In the genomic region with DNA sequence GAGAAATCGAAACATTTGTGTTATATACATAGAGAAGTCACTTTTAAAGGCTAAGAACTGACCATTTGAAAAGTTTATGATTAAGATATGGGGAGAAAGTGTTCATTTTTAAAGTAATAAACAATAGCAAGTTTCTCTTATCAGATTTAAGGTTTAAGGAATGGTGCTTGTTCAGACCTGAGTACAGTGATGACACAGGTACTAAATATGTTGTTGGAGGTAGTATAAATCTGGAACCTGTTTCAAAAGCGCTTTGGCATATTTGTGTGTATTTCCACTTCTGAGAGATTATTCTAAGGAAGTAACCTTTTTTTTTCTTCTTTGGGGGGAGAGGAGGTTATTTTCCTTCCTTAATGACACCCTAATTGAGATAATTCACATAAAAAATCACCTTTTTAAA, we compare ENCODE assay signal across 10 cellular contexts. TPM values are rescaled to one million over a fixed set of nuclear protein-coding genes. Genes with fewer than 3 reads are reported as not detected.
DNase-seq lines count a peak whose midpoint lies in the region; ATAC-seq and TF ChIP-seq lines count a peak whose summit lies in the region.
"Had no signal": no experiment of that assay in that cellular context is flagged by ENCODE, and none has a peak within 500 bp of the region (broad histone marks: within the 10 kb centered on the region; RNA-seq: fewer than 3 reads in every experiment).

No MANE protein-coding gene starts in this region.

- H3K27me3 ChIP-seq in right lobe of liver (no peaks in the 10 kb centered on the region), thyroid gland (no peaks in the 10 kb centered on the region)
- H3K27me3 ChIP-seq: uterus had no signal

- 51% methylated on average over 2 of the region's 2 CpGs for WGBS in right lobe of liver (ENCODE audit: insufficient coverage, low coverage, low lambda C conversion rate, missing lambda C conversion rate)
- 84 to 88% methylated on average over 2 of the region's 2 CpGs for WGBS in thyroid gland, 2 donors

- no peaks in the 10 kb centered on the region for H3K9me3 Mint-ChIP-seq in activated T-cell treated with anti-CD3 and anti-CD28 coated beads, Interleukin-2, amount 50 U/mL, for 4 hours
- no peaks in the 10 kb centered on the region for H3K9me3 Mint-ChIP-seq in activated naive CD8-positive, alpha-beta T cell (ENCODE audit: low read depth)

- H3K9me3 ChIP-seq in right lobe of liver (no peaks in the 10 kb centered on the region), thyroid gland (no peaks in the 10 kb centered on the region)
- H3K9me3 ChIP-seq: uterus had no signal

- H3K27ac ChIP-seq in right lobe of liver: peak overlapping the region; percentile 29 to 68 (median 50)
- H3K27ac ChIP-seq in thyroid gland: peak overlapping the region; percentile 65 to 79 (median 70)
- H3K27ac ChIP-seq: uterus had no signal

- peaks cover 16% of the 10 kb centered on the region for H3K36me3 Mint-ChIP-seq in activated T-cell treated with anti-CD3 and anti-CD28 coated beads, Interleukin-2, amount 50 U/mL, for 4 hours (ENCODE audit: insufficient read depth)
- peaks cover 6% of the 10 kb centered on the region for H3K36me3 Mint-ChIP-seq in activated naive CD8-positive, alpha-beta T cell

- intact Hi-C loops in right lobe of liver (cut with DNase I) (no loop called here), thyroid gland (cut with DNase I) (loop anchor here (10.0 kb wide), 1 partner anchor 113 kb away; no protein-coding TSS in a partner anchor)

- peak overlapping the region in 2 of 3 donors; percentile 10 to 35 for H3K4me3 ChIP-seq in right lobe of liver
- H3K4me3 ChIP-seq in thyroid gland (replicated peaks in 1 of 3): no peak overlapping the region
- H3K4me3 ChIP-seq: uterus had no signal

- ATAC-seq in activated T-cell treated with anti-CD3 and anti-CD28 coated beads, Interleukin-2, amount 50 U/mL, for 4 hours: no peak
- no peak for ATAC-seq in right lobe of liver
- no peak for ATAC-seq in HG03571 (IDR thresholded peaks at IDR 0.05; ENCODE audit: unreplicated experiment)
- no peak for ATAC-seq in GM21360 (IDR thresholded peaks at IDR 0.05; ENCODE audit: unreplicated experiment)

- no peaks in the 10 kb centered on the region for H3K36me3 ChIP-seq in right lobe of liver
- H3K36me3 ChIP-seq in thyroid gland: no peaks in the 10 kb centered on the region
- H3K36me3 ChIP-seq: uterus had no signal

- TF ChIP-seq CTCF in right lobe of liver (IDR thresholded peaks at IDR 0.05) (no peak), thyroid gland (IDR thresholded peaks at IDR 0.05) (no peak)

- H3K4me1 ChIP-seq in right lobe of liver (peaks cover 0 to 38% (median 0%) of the 10 kb centered on the region in 4 donors), thyroid gland (peaks cover 34% of the 10 kb centered on the region in 2 donors)
- H3K4me1 ChIP-seq: uterus had no signal

- no peak for DNase-seq in activated T-cell treated with anti-CD3 and anti-CD28 coated beads, Interleukin-2, amount 50 U/mL, for 4 hours
- DNase-seq in activated T-cell treated with anti-CD3 and anti-CD28 coated beads, Interleukin-2, amount 50 U/mL, for 1 hour: no peak
- DNase-seq in right lobe of liver (no peak), thyroid gland (no peak), NCI-H2171 (lab: John Stamatoyannopoulos, UW) (no peak)
- DNase-seq: NCI-H526, uterus had no signal

- no peaks in the 10 kb centered on the region for H3K27me3 Mint-ChIP-seq in activated T-cell treated with anti-CD3 and anti-CD28 coated beads, Interleukin-2, amount 50 U/mL, for 4 hours (ENCODE audit: low read depth)
- H3K27me3 Mint-ChIP-seq in activated naive CD8-positive, alpha-beta T cell: no peaks in the 10 kb centered on the region

- peaks cover 88% of the 10 kb centered on the region for H3K4me1 Mint-ChIP-seq in activated T-cell treated with anti-CD3 and anti-CD28 coated beads, Interleukin-2, amount 50 U/mL, for 4 hours (ENCODE audit: low read depth)
- peaks cover 90% of the 10 kb centered on the region for H3K4me1 Mint-ChIP-seq in activated naive CD8-positive, alpha-beta T cell (ENCODE audit: low read depth)

- peak overlapping the region; percentile 95 for H3K27ac Mint-ChIP-seq in activated naive CD8-positive, alpha-beta T cell

- peak overlapping the region; percentile 80 for H3K4me3 Mint-ChIP-seq in activated T-cell treated with anti-CD3 and anti-CD28 coated beads, Interleukin-2, amount 50 U/mL, for 4 hours
- peak overlapping the region; percentile 84 for H3K4me3 Mint-ChIP-seq in activated naive CD8-positive, alpha-beta T cell

- TF ChIP-seq POLR2A in right lobe of liver (IDR thresholded peaks at IDR 0.05): no peak
- TF ChIP-seq POLR2A in thyroid gland (IDR thresholded peaks at IDR 0.05): no peak

RNA-seq across cellular contexts. Expression of a gene that starts 18.4 kb away (rescaled TPM):
- total RNA-seq in activated T-cell treated with anti-CD3 and anti-CD28 coated beads, Interleukin-2, amount 50 U/mL, for 4 hours: 100 to 1,000 TPM in 1 of 3 donors, 10 to 100 TPM in 2; 89.3 to 103 (median 97.5) TPM
- total RNA-seq in right lobe of liver (10 to 100 TPM; 10.3 to 19.8 (median 15.0) TPM), thyroid gland (10 to 100 TPM; 74.9 to 92.5 (median 83.8) TPM)

Comparison
In these comparisons a context has a peak if more than half of its experiments do, and no peak if none do; other contexts are left out.
1. H3K4me3 ChIP-seq: peak in right lobe of liver (2 of 3); none in thyroid gland (0 of 3).